ENCODE assay signal across 15 cellular contexts in the genomic region with DNA sequence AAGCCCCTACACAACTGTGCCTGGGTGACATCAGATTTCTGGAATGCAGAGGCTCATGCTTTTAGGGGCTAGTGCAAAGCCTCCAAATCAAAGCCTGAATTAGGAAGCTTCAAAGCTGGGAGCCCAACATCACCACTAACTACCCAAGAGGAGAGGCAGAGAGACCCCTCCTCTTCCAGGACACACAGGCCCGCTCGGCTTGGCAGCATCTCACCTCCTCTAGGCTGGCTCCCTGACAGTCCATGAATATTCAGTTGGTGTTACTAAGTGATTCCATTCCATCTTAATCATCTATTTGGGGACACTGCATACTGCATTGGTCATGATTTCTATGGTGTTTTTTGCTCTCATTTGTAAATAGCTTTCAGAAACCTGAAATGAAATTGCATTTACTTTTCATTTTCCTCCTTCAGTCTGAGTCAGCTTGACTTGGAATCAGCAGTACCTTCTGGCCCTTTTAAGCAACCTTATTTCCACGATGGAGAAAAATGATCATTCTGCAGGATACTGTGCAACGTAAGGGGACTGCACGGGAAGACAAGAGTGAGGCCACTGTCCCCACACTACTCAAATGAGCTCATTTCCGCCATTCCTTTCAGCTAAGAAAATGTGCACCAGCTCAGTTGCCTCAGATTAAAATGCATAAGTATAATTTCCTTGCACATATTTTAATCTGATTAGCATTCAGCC.
DNase-seq lines count a peak whose midpoint lies in the region; ATAC-seq, FAIRE-seq and TF ChIP-seq lines count a peak whose summit lies in the region.
"Had no signal": no experiment of that assay in that cellular context is flagged by ENCODE, and none has a peak within 500 bp of the region (broad histone marks: within the 10 kb centered on the region; RNA-seq: fewer than 3 reads in every experiment).

No MANE protein-coding gene starts in this region.

- CTCF ChIA-PET in A549 (lab: Yijun Ruan, JAX), result no interaction called here

- peak overlapping the region in 1 of 5 experiments; percentile 41 for H3K4me3 Mint-ChIP-seq in brain
- no peak overlapping the region for H3K4me3 Mint-ChIP-seq in glutamatergic neuron (ENCODE audit: unreplicated experiment)
- H3K4me3 Mint-ChIP-seq in stimulated activated naive CD8-positive, alpha-beta T cell treated with anti-CD3 and anti-CD28 coated beads, Interleukin-15, amount 100 ng/mL, for 72 hours, result no peak overlapping the region
- H3K4me3 Mint-ChIP-seq: memory B cell; T-helper 1 cell treated with Interleukin-12 subunit alpha and Interleukin-12 subunit beta and Interleukin-4 antibody, amounts not matched to agents 30 μg/mL and 1 μg/mL, for 36 hours had no signal

- H3K9me3 Mint-ChIP-seq in brain (peaks cover 4 to 14% (median 7%) of the 10 kb centered on the region in 5 experiments), glutamatergic neuron (ENCODE audit: unreplicated experiment) (no peaks in the 10 kb centered on the region)
- H3K9me3 Mint-ChIP-seq in stimulated activated naive CD8-positive, alpha-beta T cell treated with anti-CD3 and anti-CD28 coated beads, Interleukin-15, amount 100 ng/mL, for 72 hours, result peaks cover 4 to 7% of the 10 kb centered on the region in 2 donors
- H3K9me3 Mint-ChIP-seq: T-helper 1 cell treated with Interleukin-12 subunit alpha and Interleukin-12 subunit beta and Interleukin-4 antibody, amounts not matched to agents 30 μg/mL and 1 μg/mL, for 36 hours had no signal

- no peak overlapping the region for H3K4me2 ChIP-seq in A549

- H3K4me1 ChIP-seq in A549, result peaks cover 15% of the 10 kb centered on the region; the same call in 2 of the 3 replicates
- H3K4me1 ChIP-seq: Peyer's patch, suprapubic skin had no signal

- POLR2A ChIA-PET in A549 (lab: Yijun Ruan, JAX), result interaction anchor here (0.9 kb wide), 1 partner anchor 219 kb away, joined by 4 read pairs; no protein-coding TSS in a partner anchor

- peaks cover 8% of the 10 kb centered on the region; the same call in 2 of the 3 replicates for H3K9me3 ChIP-seq in A549
- H3K9me3 ChIP-seq: neutrophil, Peyer's patch, suprapubic skin had no signal

- TF ChIP-seq RAD21 in A549 (conservative IDR thresholded peaks at IDR 0.05 in 1 of 2, IDR thresholded peaks at IDR 0.05 in 1 of 2), result no peak

- TF ChIP-seq CTCF in A549 (IDR thresholded peaks at IDR 0.05) (no peak), brain (conservative IDR thresholded peaks at IDR 0.05) (no peak), glutamatergic neuron (IDR thresholded peaks at IDR 0.05; ENCODE audit: partially characterized antibody, unreplicated experiment) (no peak)

- 81% methylated on average over 6 of the region's 6 CpGs for WGBS in A549 (ENCODE audit: missing lambda C conversion rate)

- DNase-seq in A549 (ENCODE audit: low read depth in 1 of 2, low spot score in 1 of 2) (no peak), glutamatergic neuron (no peak)
- no peak for DNase-seq in activated CD4-positive, alpha-beta T cell treated with anti-CD3 and anti-CD28 coated beads, Interleukin-2, amount 50 U/mL, for 4 hours
- no peak for DNase-seq in stimulated activated naive CD8-positive, alpha-beta T cell treated with anti-CD3 and anti-CD28 coated beads, Interleukin-15, amount 100 ng/mL, for 72 hours
- DNase-seq: 8988T, NCI-H1092 treated with DMSO at 0.1 percent for 48 hours, Peyer's patch had no signal

- H3K27ac Mint-ChIP-seq in brain (peak overlapping the region in 3 of 5 experiments; percentile 36 to 81 (median 49)), glutamatergic neuron (ENCODE audit: unreplicated experiment) (no peak overlapping the region)
- H3K27ac Mint-ChIP-seq in stimulated activated naive CD8-positive, alpha-beta T cell treated with anti-CD3 and anti-CD28 coated beads, Interleukin-15, amount 100 ng/mL, for 72 hours, result no peak overlapping the region
- H3K27ac Mint-ChIP-seq: memory B cell; T-helper 1 cell treated with Interleukin-12 subunit alpha and Interleukin-12 subunit beta and Interleukin-4 antibody, amounts not matched to agents 30 μg/mL and 1 μg/mL, for 36 hours had no signal

- H3K27me3 Mint-ChIP-seq in brain (no peaks in the 10 kb centered on the region), glutamatergic neuron (ENCODE audit: unreplicated experiment) (no peaks in the 10 kb centered on the region)
- peaks cover 17% of the 10 kb centered on the region for H3K27me3 Mint-ChIP-seq in stimulated activated naive CD8-positive, alpha-beta T cell treated with anti-CD3 and anti-CD28 coated beads, Interleukin-15, amount 100 ng/mL, for 72 hours

- no peak for TF ChIP-seq EP300 in A549 (IDR thresholded peaks at IDR 0.05)

- FAIRE-seq in A549 (lab: Jason Lieb, UNC), result no peak

- H3K36me3 Mint-ChIP-seq in brain, result peaks cover 11% of the 10 kb centered on the region
- peaks cover 4% of the 10 kb centered on the region for H3K36me3 Mint-ChIP-seq in glutamatergic neuron (ENCODE audit: unreplicated experiment)
- H3K36me3 Mint-ChIP-seq: memory B cell had no signal

- peak overlapping the region; percentile 3 to 56; a peak in 4 of 6 replicates for H3K27ac ChIP-seq in A549
- H3K27ac ChIP-seq: neutrophil, Peyer's patch, suprapubic skin had no signal

- H3K4me1 Mint-ChIP-seq in brain (peaks cover 19% of the 10 kb centered on the region), glutamatergic neuron (ENCODE audit: low read depth, unreplicated experiment) (no peaks in the 10 kb centered on the region)
- H3K4me1 Mint-ChIP-seq in stimulated activated naive CD8-positive, alpha-beta T cell treated with anti-CD3 and anti-CD28 coated beads, Interleukin-15, amount 100 ng/mL, for 72 hours, result no peaks in the 10 kb centered on the region

- ATAC-seq in A549, result no peak
- ATAC-seq in GM19351 (IDR thresholded peaks at IDR 0.05; ENCODE audit: unreplicated experiment), result peak; percentile 42
- ATAC-seq in HG03432 (IDR thresholded peaks at IDR 0.05; ENCODE audit: unreplicated experiment), result peak; percentile 49
- ATAC-seq in stimulated activated naive CD8-positive, alpha-beta T cell treated with anti-CD3 and anti-CD28 coated beads, Interleukin-15, amount 100 ng/mL, for 72 hours, result no peak
- ATAC-seq in HG03342 (IDR thresholded peaks at IDR 0.05; ENCODE audit: unreplicated experiment), result no peak

- no peak for TF ChIP-seq POLR2A in A549 (IDR thresholded peaks at IDR 0.05; ENCODE audit: low read length)

- no peak overlapping the region for H3K4me3 ChIP-seq in A549
- H3K4me3 ChIP-seq: Peyer's patch, suprapubic skin had no signal

TF ChIP-seq in A549, 52 proteins besides CTCF, POLR2A, EP300 and RAD21:
- no peak for TF ChIP-seq CHD4 (IDR thresholded peaks at IDR 0.05; ENCODE audit: borderline replicate concordance)
- TF ChIP-seq CBX2 (IDR thresholded peaks at IDR 0.05; ENCODE audit: borderline replicate concordance, low read depth), result no peak
- TF ChIP-seq, protein P1, sequence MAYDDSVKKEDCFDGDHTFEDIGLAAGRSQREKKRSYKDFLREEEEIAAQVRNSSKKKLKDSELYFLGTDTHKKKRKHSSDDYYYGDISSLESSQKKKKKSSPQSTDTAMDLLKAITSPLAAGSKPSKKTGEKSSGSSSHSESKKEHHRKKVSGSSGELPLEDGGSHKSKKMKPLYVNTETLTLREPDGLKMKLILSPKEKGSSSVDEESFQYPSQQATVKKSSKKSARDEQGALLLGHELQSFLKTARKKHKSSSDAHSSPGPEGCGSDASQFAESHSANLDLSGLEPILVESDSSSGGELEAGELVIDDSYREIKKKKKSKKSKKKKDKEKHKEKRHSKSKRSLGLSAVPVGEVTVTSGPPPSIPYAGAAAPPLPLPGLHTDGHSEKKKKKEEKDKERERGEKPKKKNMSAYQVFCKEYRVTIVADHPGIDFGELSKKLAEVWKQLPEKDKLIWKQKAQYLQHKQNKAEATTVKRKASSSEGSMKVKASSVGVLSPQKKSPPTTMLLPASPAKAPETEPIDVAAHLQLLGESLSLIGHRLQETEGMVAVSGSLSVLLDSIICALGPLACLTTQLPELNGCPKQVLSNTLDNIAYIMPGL (CRISPR knock-in tag; IDR thresholded peaks at IDR 0.05; ENCODE audit: borderline replicate concordance), result no peak
- TF ChIP-seq MAZ (IDR thresholded peaks at IDR 0.05; ENCODE audit: borderline replicate concordance, low read depth, low read length), result no peak
- TF ChIP-seq KDM1A (IDR thresholded peaks at IDR 0.05; ENCODE audit: low read depth), result no peak
- TF ChIP-seq HOXB5 (CRISPR knock-in tag; IDR thresholded peaks at IDR 0.05), result no peak
- TF ChIP-seq EHF (CRISPR knock-in tag; IDR thresholded peaks at IDR 0.05), result no peak
- no peak for TF ChIP-seq ZC3H11A (IDR thresholded peaks at IDR 0.05)
- no peak for TF ChIP-seq RARB (CRISPR knock-in tag; IDR thresholded peaks at IDR 0.05)
- TF ChIP-seq RNF2 (IDR thresholded peaks at IDR 0.05; ENCODE audit: borderline replicate concordance, low read depth), result no peak
TF ChIP-seq in A549: peak in this region for 0.

Comparison
In these comparisons a context has a peak if more than half of its experiments do, and no peak if none do; other contexts are left out.
1. ATAC-seq: peak in GM19351 (single experiment) and HG03432 (single experiment); none in A549 (0 of 2), stimulated activated naive CD8-positive, alpha-beta T cell treated with anti-CD3 and anti-CD28 coated beads, Interleukin-15, amount 100 ng/mL, for 72 hours (single experiment) and HG03342 (single experiment).
2. H3K27ac Mint-ChIP-seq: peak in brain (3 of 5); none in glutamatergic neuron (single experiment) and stimulated activated naive CD8-positive, alpha-beta T cell treated with anti-CD3 and anti-CD28 coated beads, Interleukin-15, amount 100 ng/mL, for 72 hours (0 of 2).